30 cellular contexts compared by ENCODE assay signal in the genomic region with DNA sequence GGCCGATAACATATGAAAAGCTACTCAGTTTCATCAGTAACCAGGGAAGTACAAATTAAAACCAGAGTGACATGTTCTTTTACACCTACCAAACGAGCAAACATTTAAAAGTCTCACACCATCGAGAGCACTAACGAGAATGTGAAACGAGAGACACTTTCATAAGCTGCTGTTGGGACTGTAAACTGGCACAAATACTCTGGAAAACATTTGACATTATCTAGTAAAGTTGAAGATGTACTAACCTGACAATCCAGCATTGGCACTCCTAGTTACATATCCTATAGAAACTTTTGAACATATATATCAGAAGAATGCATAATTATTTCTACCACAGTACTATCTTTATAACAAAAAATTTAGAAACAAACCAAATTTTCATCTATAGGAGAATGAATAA.
"Had no signal": no experiment of that assay in that cellular context is flagged by ENCODE, and none has a peak within 500 bp of the region (broad histone marks: within the 10 kb centered on the region; RNA-seq: fewer than 3 reads in every experiment).

No MANE protein-coding gene starts in this region.

- H3K27ac Mint-ChIP-seq: activated CD4-positive, alpha-beta memory T cell treated with anti-CD3 and anti-CD28 coated beads, Interleukin-2, amount 10 ng/mL, durations not matched to agents 7 days and 5 days; activated CD4-positive, alpha-beta T cell treated with anti-CD3 and anti-CD28 coated beads, Interleukin-2, amount 10 ng/mL, durations not matched to agents 7 days and 5 days; activated naive CD4-positive, alpha-beta T cell treated with anti-CD3 and anti-CD28 coated beads, Interleukin-2, amount 10 ng/mL, durations not matched to agents 7 days and 5 days; activated naive CD4-positive, alpha-beta T cell treated with anti-CD3 and anti-CD28 coated beads, Interleukin-2, amount 50 U/mL, for 72 hours; activated naive CD8-positive, alpha-beta T cell treated with anti-CD3 and anti-CD28 coated beads, Interleukin-2, amount 10 ng/mL, durations not matched to agents 7 days and 5 days; activated T-cell treated with anti-CD3 and anti-CD28 coated beads, Interleukin-2, amount 50 U/mL, for 24 hours; activated T-cell treated with anti-CD3 and anti-CD28 coated beads, Interleukin-2, amount 50 U/mL, for 72 hours; T-helper 17 cell; T-helper 2 cell treated with Interferon-gamma antibody and Interleukin-4, amounts not matched to agents 5 μg/mL and 100 μg/mL, for 36 hours; WTC11 had no signal

- H3K9me3 ChIP-seq: ascending aorta, breast epithelium, colonic mucosa had no signal

- H3K4me1 ChIP-seq: ascending aorta, breast epithelium, colonic mucosa had no signal

- H3K27ac ChIP-seq: ascending aorta, breast epithelium, cardiac muscle cell, colonic mucosa, VCaP had no signal

- H3K27me3 Mint-ChIP-seq: activated CD4-positive, alpha-beta memory T cell treated with anti-CD3 and anti-CD28 coated beads, Interleukin-2, amount 10 ng/mL, durations not matched to agents 7 days and 5 days; activated CD4-positive, alpha-beta T cell treated with anti-CD3 and anti-CD28 coated beads, Interleukin-2, amount 10 ng/mL, durations not matched to agents 7 days and 5 days; activated naive CD4-positive, alpha-beta T cell treated with anti-CD3 and anti-CD28 coated beads, Interleukin-2, amount 10 ng/mL, durations not matched to agents 7 days and 5 days; activated naive CD8-positive, alpha-beta T cell treated with anti-CD3 and anti-CD28 coated beads, Interleukin-2, amount 10 ng/mL, durations not matched to agents 7 days and 5 days; activated T-cell treated with anti-CD3 and anti-CD28 coated beads, Interleukin-2, amount 50 U/mL, for 24 hours; brain; T-helper 17 cell had no signal

- H3K4me1 Mint-ChIP-seq: activated CD4-positive, alpha-beta T cell treated with anti-CD3 and anti-CD28 coated beads, Interleukin-2, amount 10 ng/mL, durations not matched to agents 7 days and 5 days; activated naive CD4-positive, alpha-beta T cell treated with anti-CD3 and anti-CD28 coated beads, Interleukin-2, amount 10 ng/mL, durations not matched to agents 7 days and 5 days; activated naive CD8-positive, alpha-beta T cell treated with anti-CD3 and anti-CD28 coated beads, Interleukin-2, amount 10 ng/mL, durations not matched to agents 7 days and 5 days; brain; WTC11 had no signal

- DNase-seq: activated CD4-positive, alpha-beta memory T cell treated with anti-CD3 and anti-CD28 coated beads, Interleukin-2, amount 10 ng/mL, durations not matched to agents 7 days and 5 days; activated CD4-positive, alpha-beta T cell treated with anti-CD3 and anti-CD28 coated beads for 1 hour; activated CD4-positive, alpha-beta T cell treated with anti-CD3 and anti-CD28 coated beads for 4 hours; activated CD4-positive, alpha-beta T cell treated with anti-CD3 and anti-CD28 coated beads, Interleukin-2, amount 10 ng/mL, durations not matched to agents 7 days and 5 days; activated CD4-positive, alpha-beta T cell treated with anti-CD3 and anti-CD28 coated beads, Interleukin-2, amount 50 U/mL, for 4 hours; activated CD8-positive, alpha-beta memory T cell treated with anti-CD3 and anti-CD28 coated beads, Interleukin-2, amount 50 U/mL, for 48 hours; activated gamma-delta T cell; activated naive CD4-positive, alpha-beta T cell; activated naive CD4-positive, alpha-beta T cell treated with anti-CD3 and anti-CD28 coated beads, Interleukin-2, amount 10 ng/mL, durations not matched to agents 7 days and 5 days; activated naive CD8-positive, alpha-beta T cell treated with anti-CD3 and anti-CD28 coated beads, Interleukin-2, amount 10 ng/mL, durations not matched to agents 7 days and 5 days; activated T-cell treated with anti-CD3 and anti-CD28 coated beads for 4 hours; activated T-cell treated with anti-CD3 and anti-CD28 coated beads, Interleukin-2, amount 50 U/mL, for 24 hours; activated T-cell treated with anti-CD3 and anti-CD28 coated beads, Interleukin-2, amount 50 U/mL, for 72 hours; central memory CD4-positive, alpha-beta T cell; cerebellar nuclear complex; colonic mucosa; effector CD8-positive, alpha-beta T cell; foreskin fibroblast; head of caudate nucleus; T-helper 17 cell; T1000 had no signal

- ATAC-seq: activated naive CD4-positive, alpha-beta T cell treated with anti-CD3 and anti-CD28 coated beads, Interleukin-2, amount 50 U/mL, for 72 hours; activated T-cell treated with anti-CD3 and anti-CD28 coated beads, Interleukin-2, amount 50 U/mL, for 72 hours; esophagus mucosa; T-helper 17 cell; WTC11 had no signal

- H3K9me3 Mint-ChIP-seq: activated CD4-positive, alpha-beta memory T cell treated with anti-CD3 and anti-CD28 coated beads, Interleukin-2, amount 10 ng/mL, durations not matched to agents 7 days and 5 days; activated CD4-positive, alpha-beta T cell treated with anti-CD3 and anti-CD28 coated beads, Interleukin-2, amount 10 ng/mL, durations not matched to agents 7 days and 5 days; activated naive CD4-positive, alpha-beta T cell treated with anti-CD3 and anti-CD28 coated beads, Interleukin-2, amount 10 ng/mL, durations not matched to agents 7 days and 5 days; activated naive CD4-positive, alpha-beta T cell treated with anti-CD3 and anti-CD28 coated beads, Interleukin-2, amount 50 U/mL, for 72 hours; activated naive CD8-positive, alpha-beta T cell treated with anti-CD3 and anti-CD28 coated beads, Interleukin-2, amount 10 ng/mL, durations not matched to agents 7 days and 5 days; activated T-cell treated with anti-CD3 and anti-CD28 coated beads, Interleukin-2, amount 50 U/mL, for 24 hours; activated T-cell treated with anti-CD3 and anti-CD28 coated beads, Interleukin-2, amount 50 U/mL, for 72 hours; brain; T-helper 2 cell treated with Interferon-gamma antibody and Interleukin-4, amounts not matched to agents 5 μg/mL and 100 μg/mL, for 36 hours had no signal

- H3K4me3 Mint-ChIP-seq: activated CD4-positive, alpha-beta memory T cell treated with anti-CD3 and anti-CD28 coated beads, Interleukin-2, amount 10 ng/mL, durations not matched to agents 7 days and 5 days; activated CD4-positive, alpha-beta T cell treated with anti-CD3 and anti-CD28 coated beads, Interleukin-2, amount 10 ng/mL, durations not matched to agents 7 days and 5 days; activated naive CD4-positive, alpha-beta T cell treated with anti-CD3 and anti-CD28 coated beads, Interleukin-2, amount 10 ng/mL, durations not matched to agents 7 days and 5 days; activated naive CD8-positive, alpha-beta T cell treated with anti-CD3 and anti-CD28 coated beads, Interleukin-2, amount 10 ng/mL, durations not matched to agents 7 days and 5 days; activated T-cell treated with anti-CD3 and anti-CD28 coated beads, Interleukin-2, amount 50 U/mL, for 24 hours; activated T-cell treated with anti-CD3 and anti-CD28 coated beads, Interleukin-2, amount 50 U/mL, for 72 hours; brain; T-helper 17 cell; T-helper 2 cell treated with Interferon-gamma antibody and Interleukin-4, amounts not matched to agents 5 μg/mL and 100 μg/mL, for 36 hours; WTC11 had no signal

- H3K4me3 ChIP-seq: ascending aorta, breast epithelium, cardiac muscle cell, colonic mucosa had no signal
